Comparison of ENCODE assay signal across 8 cellular contexts in genomic region chr12:57754411-57755193, GRCh38. TPM values are rescaled to one million over a fixed set of nuclear protein-coding genes. Genes with fewer than 3 reads are reported as not detected.
A peak's percentile ranks its signal among the peaks of the same experiment; 100 is the strongest.
DNase-seq lines count a peak whose midpoint lies in the region; ATAC-seq, FAIRE-seq and TF ChIP-seq lines count a peak whose summit lies in the region.

MARCHF9 (plus strand) TSS chr12:57755103; CDS start chr12:57755529, 426 bp downstream.

- H3K18ac ChIP-seq in H1 (ENCODE audit: extremely low read depth, low read length): peak within 1 kb of the TSS; percentile 75

- H3K9me3 ChIP-seq in H1 (ENCODE audit: insufficient read depth in 2 of 2, low read depth in 1 of 2, low read length in 1 of 2) (no peaks in the 10 kb centered on the region), mucosa of rectum (ENCODE audit: control insufficient read depth in 2 of 2, low read length in 2 of 2) (no peaks in the 10 kb centered on the region)

- H4K20me1 ChIP-seq in H1 (replicated peaks in 1 of 2; ENCODE audit: control insufficient read depth in 1 of 2, insufficient read depth in 2 of 2, low read length in 2 of 2): peaks cover 3 to 10% of the 10 kb centered on the region in 2 experiments

- DNase-seq in SIG-M5 treated with dmso at 0.1 percent for 504 hours (lab: John Stamatoyannopoulos, UW; ENCODE audit: unreplicated experiment) (peak; percentile 78), SIG-M5 (lab: John Stamatoyannopoulos, UW) (no peak), NCI-H82 (lab: John Stamatoyannopoulos, UW) (peak; percentile 93), H1 (ENCODE audit: low read depth in 1 of 2, low spot score in 2 of 2) (peak in 1 of 2 experiments; percentile 81)
- peak; percentile 87 for DNase-seq in activated CD8-positive, alpha-beta memory T cell treated with anti-CD3 and anti-CD28 coated beads for 24 hours
- peak; percentile 67 to 76 for DNase-seq in stimulated activated CD8-positive, alpha-beta memory T cell treated with anti-CD3 and anti-CD28 coated beads, Interleukin-7, amount 100 ng/mL, for 4 hours (ENCODE audit: low read depth in 2 of 2)

- peak within 1 kb of the TSS; percentile 93 for H2AFZ ChIP-seq in H1 (ENCODE audit: low read length)

- TF ChIP-seq POLR2A in H1 (IDR thresholded peaks at IDR 0.05; ENCODE audit: control extremely low read depth in 1 of 2, low read depth in 2 of 2, low read length in 2 of 2): no peak

- peaks cover 3 to 14% (median 9%) of the 10 kb centered on the region in 4 experiments; a peak in 6 of 8 replicates for H3K36me3 ChIP-seq in H1 (ENCODE audit: control insufficient read depth in 2 of 4, insufficient read depth in 4 of 4, low read length in 3 of 4)
- H3K36me3 ChIP-seq in mucosa of rectum (ENCODE audit: control insufficient read depth in 2 of 2, insufficient read depth in 2 of 2, low read length in 2 of 2): peaks cover 13 to 22% of the 10 kb centered on the region in 2 donors

- H2BK15ac ChIP-seq in H1 (ENCODE audit: low read length): peak within 1 kb of the TSS; percentile 94

- no peak within 1 kb of the TSS for H3K56ac ChIP-seq in H1 (replicated peaks; ENCODE audit: insufficient read length, low read depth, low read length)

- no peak within 1 kb of the TSS for H3K14ac ChIP-seq in H1 (ENCODE audit: insufficient read length)

- no peak for FAIRE-seq in H1 (lab: Jason Lieb, UNC)

- H3K4me1 ChIP-seq in H1 (replicated peaks in 1 of 4; ENCODE audit: control insufficient read depth in 3 of 4, insufficient read depth in 4 of 4, low read length in 3 of 4) (peaks cover 3 to 26% (median 7%) of the 10 kb centered on the region in 4 experiments; a peak in 6 of 7 replicates), mucosa of rectum (ENCODE audit: control insufficient read depth in 2 of 2, insufficient read depth in 2 of 2, low read length in 2 of 2) (peaks cover 40 to 42% of the 10 kb centered on the region in 2 donors)

- 0 out of 2 replicates have a peak within 1 kb of the TSS, but pooled peaks have one; percentile 36 for H2BK20ac ChIP-seq in H1 (ENCODE audit: low read length)

- H4K91ac ChIP-seq in H1 (replicated peaks; ENCODE audit: insufficient read length, low read length): no peak within 1 kb of the TSS

- H2BK120ac ChIP-seq in H1 (replicated peaks; ENCODE audit: low read depth, low read length): peak within 1 kb of the TSS; percentile 3

- TF ChIP-seq EP300 in H1 (IDR thresholded peaks at IDR 0.05; ENCODE audit: borderline replicate concordance in 1 of 2, low read depth in 2 of 2, low read length in 2 of 2): no peak

- H3K79me2 ChIP-seq in H1 (ENCODE audit: control insufficient read depth in 1 of 2, insufficient read depth in 2 of 2, low read length in 2 of 2): peaks cover 12 to 20% of the 10 kb centered on the region in 2 experiments

- H3K27ac ChIP-seq in H1 (ENCODE audit: low read depth, low read length): 0 out of 2 replicates have a peak within 1 kb of the TSS, but pooled peaks have one; percentile 5
- peak within 1 kb of the TSS; percentile 53 to 72 for H3K27ac ChIP-seq in mucosa of rectum (ENCODE audit: low read depth in 2 of 2, low read length in 2 of 2)

- peaks cover 15% of the 10 kb centered on the region; the same call in 1 of the 2 replicates for H3K79me1 ChIP-seq in H1 (ENCODE audit: low read depth, low read length)

- H2BK5ac ChIP-seq in H1 (ENCODE audit: low read depth, low read length): 0 out of 2 replicates have a peak within 1 kb of the TSS, but pooled peaks have one; percentile 1

- H3K4me3 ChIP-seq in H1 (ENCODE audit: extremely low read depth in 1 of 4, insufficient read depth in 2 of 4, low read depth in 3 of 4, low read length in 4 of 4) (peak within 1 kb of the TSS; percentile 79 to 96 (median 81)), mucosa of rectum (ENCODE audit: low read length in 2 of 2) (peak within 1 kb of the TSS; percentile 60 to 76)

- H2BK12ac ChIP-seq in H1 (ENCODE audit: low read depth, low read length): no peak within 1 kb of the TSS

- H4K8ac ChIP-seq in H1 (ENCODE audit: extremely low read depth, insufficient read depth, low read length): no peak within 1 kb of the TSS

- H3K9ac ChIP-seq in H1 (replicated peaks in 1 of 4; ENCODE audit: extremely low read depth in 1 of 4, low read depth in 3 of 4, low read length in 3 of 4) (peak within 1 kb of the TSS in 1 of 4 experiments; percentile 55; a peak in 2 of 7 replicates), mucosa of rectum (ENCODE audit: low read depth in 1 of 2, low read length in 2 of 2) (peak within 1 kb of the TSS; percentile 63 to 78)

- POLR2A ChIA-PET in H1 (lab: Charles Lee; ENCODE audit: partially characterized antibody): interaction anchor here (0.7 to 3.3 kb wide), 11 partner anchors 10 to 234 kb away, joined by 3 to 25 read pairs (median 3); partner anchors contain the start of genes CTDSP2, CYP27B1, DDIT3 and EEF1AKMT3

- no peak for TF ChIP-seq RAD21 in H1 (IDR thresholded peaks at IDR 0.05 in 1 of 2, conservative IDR thresholded peaks at IDR 0.05 in 1 of 2; ENCODE audit: low read depth in 2 of 2, low read length in 2 of 2)

- peaks cover 8 to 33% (median 26%) of the 10 kb centered on the region in 4 experiments for H3K27me3 ChIP-seq in H1 (replicated peaks in 1 of 4; ENCODE audit: control insufficient read depth in 3 of 4, extremely low read depth in 1 of 4, insufficient read depth in 3 of 4, low read length in 3 of 4)
- H3K27me3 ChIP-seq in mucosa of rectum (ENCODE audit: control insufficient read depth in 2 of 2, insufficient read depth in 2 of 2, low read length in 2 of 2): no peaks in the 10 kb centered on the region

- peak within 1 kb of the TSS; percentile 19 for H4K5ac ChIP-seq in H1 (ENCODE audit: insufficient read length, low read depth, low read length)

- CTCF ChIA-PET in H1 (lab: Charles Lee; ENCODE audit: partially characterized antibody): interaction anchor here (0.7 to 1.4 kb wide), 5 partner anchors 10 to 134 kb away, joined by 3 to 6 read pairs (median 3); partner anchors contain the start of gene TSPAN31

- peak; percentile 35 for ATAC-seq in HG03354 (IDR thresholded peaks at IDR 0.05; ENCODE audit: poor library complexity, severe bottlenecking, unreplicated experiment)

- no peak within 1 kb of the TSS; the same call in 1 of the 2 replicates for H2AK5ac ChIP-seq in H1 (ENCODE audit: low read depth, low read length)

- 0% methylated on average over 6 of the region's 41 CpGs; no CpG with 5 or more reads in 1 of the 2 experiments for WGBS in H1 (ENCODE audit: extremely low coverage in 1 of 2, insufficient coverage in 1 of 2, insufficient read length in 1 of 2, insufficient replicate concordance in 2 of 2, low coverage in 1 of 2, low lambda C conversion rate in 2 of 2, missing lambda C conversion rate in 1 of 2), 2 experiments

- TF ChIP-seq CTCF in H1 (IDR thresholded peaks at IDR 0.05; ENCODE audit: control extremely low read depth in 1 of 3, insufficient read depth in 1 of 3, low read depth in 1 of 3, low read length in 3 of 3): no peak

- H3K4ac ChIP-seq in H1 (replicated peaks; ENCODE audit: insufficient read length, low read depth, low read length): no peak within 1 kb of the TSS

- peak within 1 kb of the TSS; percentile 99 for H3K4me2 ChIP-seq in H1 (ENCODE audit: insufficient read depth in 1 of 2, low read depth in 2 of 2, low read length in 2 of 2)

- H3K23ac ChIP-seq in H1 (ENCODE audit: insufficient read length): no peak within 1 kb of the TSS

- peaks cover 18% of the 10 kb centered on the region for H3K23me2 ChIP-seq in H1 (ENCODE audit: low read depth, low read length)

TF ChIP-seq in H1, 55 proteins besides CTCF, POLR2A, EP300 and RAD21 (continues in another document):
- TF ChIP-seq ASH2L (IDR thresholded peaks at IDR 0.05; ENCODE audit: low read length): peak; percentile 74
- TF ChIP-seq EGR1 (IDR thresholded peaks at IDR 0.05; ENCODE audit: borderline replicate concordance, low read depth, low read length): peak; percentile 33; the same call in 1 of the 2 replicates
- no peak for TF ChIP-seq BACH1 (IDR thresholded peaks at IDR 0.05; ENCODE audit: low read length)
- TF ChIP-seq POLR2AphosphoS5 (IDR thresholded peaks at IDR 0.05; ENCODE audit: low read depth, low read length): no peak
- TF ChIP-seq MAX (IDR thresholded peaks at IDR 0.05): peak; percentile 31; the same call in 1 of the 2 replicates
- TF ChIP-seq SAP30 (IDR thresholded peaks at IDR 0.05; ENCODE audit: insufficient read depth, insufficient replicate concordance, low read length): peak; percentile 32
- peak; percentile 27; the same call in 1 of the 2 replicates for TF ChIP-seq SUZ12 (IDR thresholded peaks at IDR 0.05; ENCODE audit: low read length)
- TF ChIP-seq USF2 (IDR thresholded peaks at IDR 0.05; ENCODE audit: low read length): no peak
- peak; percentile 9; the same call in 1 of the 2 replicates for TF ChIP-seq SP1 (IDR thresholded peaks at IDR 0.05; ENCODE audit: low read depth, low read length)
- TF ChIP-seq RFX5 (IDR thresholded peaks at IDR 0.05; ENCODE audit: borderline replicate concordance, low read depth, low read length): no peak
- TF ChIP-seq CBX5 (IDR thresholded peaks at IDR 0.05; ENCODE audit: low read depth, low read length): no peak
- TF ChIP-seq CTBP2 (IDR thresholded peaks at IDR 0.05; ENCODE audit: borderline replicate concordance, insufficient read depth, insufficient read length, low read length): peak; percentile 70

RNA-seq across cellular contexts. Expression of gene MARCHF9, which starts in this region (rescaled TPM):
- 6.1 and 6.4 TPM in 2 replicates for total RNA-seq in H1 (2021; fragmentation: NEBNext Ultra II Directional; extraction: Animal tissue kit (Norgen Biotek cat#: 25700))
- polyA plus RNA-seq in H1 (2011; rRNA removed): 6.6 and 7.8 TPM in 2 replicates
- 7.0 TPM for polyA plus RNA-seq in H1 (2011; cell fraction: cytosol; rRNA removed)
- polyA plus RNA-seq in H1 (2011; cell fraction: nucleus; rRNA removed): 13.3 TPM
- 4.7 to 8.7 TPM (median 8.1 TPM) in 4 replicates for polyA plus RNA-seq in H1 (2012, experiment 1 of 2)
- polyA plus RNA-seq in H1 (2012, experiment 2 of 2): 8.9 TPM
- 4.9 TPM for polyA plus RNA-seq in H1 (2013, experiment 1 of 2)
- 4.5 TPM for polyA plus RNA-seq in H1 (2013, experiment 2 of 2)
- 5.9 and 6.2 TPM in 2 replicates for polyA minus RNA-seq in H1 (2011; rRNA and poly(A)+ RNA removed)
- polyA minus RNA-seq in H1 (2011; cell fraction: cytosol; rRNA and poly(A)+ RNA removed): 3.5 TPM
- polyA minus RNA-seq in H1 (2011; cell fraction: nucleus; rRNA and poly(A)+ RNA removed): 4.1 TPM
